9 cellular contexts compared by ENCODE assay signal in the genomic region with DNA sequence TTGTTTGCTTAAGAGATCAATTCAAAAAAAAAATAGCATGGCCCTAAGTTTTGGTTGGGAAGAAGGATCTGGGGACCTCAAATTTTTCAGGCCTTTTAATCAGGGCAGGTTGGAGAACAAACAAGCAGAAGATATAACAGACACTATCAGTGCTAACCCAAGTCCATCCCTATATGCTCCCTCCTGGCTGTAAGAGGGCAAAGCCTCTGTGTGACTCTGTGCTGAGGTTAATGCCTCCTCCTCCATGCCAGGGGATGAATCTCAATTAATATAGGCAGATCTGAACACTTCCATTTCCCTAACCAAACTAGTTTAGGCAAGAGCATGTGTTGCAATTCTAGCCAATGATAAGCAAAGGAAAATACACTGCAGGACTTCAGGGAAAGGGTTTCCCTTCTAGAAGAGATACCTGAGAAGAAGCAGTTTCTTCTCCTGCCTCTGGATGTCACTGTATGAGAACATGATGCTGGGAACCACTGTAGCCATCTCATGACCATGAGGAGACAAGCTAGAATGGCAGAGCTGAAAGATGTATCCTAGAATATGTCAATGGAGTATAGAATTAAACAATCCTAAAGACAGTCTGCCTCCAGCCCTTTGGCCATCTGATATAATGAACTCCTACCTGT.
DNase-seq lines count a peak whose midpoint lies in the region; ATAC-seq, FAIRE-seq and TF ChIP-seq lines count a peak whose summit lies in the region.
"Had no signal": no experiment of that assay in that cellular context is flagged by ENCODE, and none has a peak within 500 bp of the region (broad histone marks: within the 10 kb centered on the region; RNA-seq: fewer than 3 reads in every experiment).

No MANE protein-coding gene starts in this region.

- no peaks in the 10 kb centered on the region for H3K9me3 Mint-ChIP-seq in osteocyte (ENCODE audit: unreplicated experiment)
- no peaks in the 10 kb centered on the region for H3K9me3 Mint-ChIP-seq in activated CD8-positive, alpha-beta T cell treated with anti-CD3 and anti-CD28 coated beads, Interleukin-2, amount 10 ng/mL, durations not matched to agents 7 days and 5 days (ENCODE audit: insufficient read depth)
- H3K9me3 Mint-ChIP-seq in activated CD8-positive, alpha-beta T cell treated with anti-CD3 and anti-CD28 coated beads for 36 hours, result no peaks in the 10 kb centered on the region

- intact Hi-C loops in activated CD8-positive, alpha-beta T cell treated with anti-CD3 and anti-CD28 coated beads for 36 hours (cut with micrococcal nuclease), result no loop called here

- H3K4me1 Mint-ChIP-seq in osteocyte (ENCODE audit: unreplicated experiment), result no peaks in the 10 kb centered on the region
- H3K4me1 Mint-ChIP-seq in activated CD8-positive, alpha-beta T cell treated with anti-CD3 and anti-CD28 coated beads, Interleukin-2, amount 10 ng/mL, durations not matched to agents 7 days and 5 days (ENCODE audit: low read depth), result no peaks in the 10 kb centered on the region
- no peaks in the 10 kb centered on the region for H3K4me1 Mint-ChIP-seq in activated CD8-positive, alpha-beta T cell treated with anti-CD3 and anti-CD28 coated beads for 36 hours (ENCODE audit: low read depth)

- POLR2A ChIA-PET in activated CD8-positive, alpha-beta T cell treated with anti-CD3 and anti-CD28 coated beads, Interleukin-2, amount 10 ng/mL, durations not matched to agents 7 days and 5 days (lab: Charles Lee), result no interaction called here
- POLR2A ChIA-PET in activated CD8-positive, alpha-beta T cell treated with anti-CD3 and anti-CD28 coated beads for 36 hours (lab: Charles Lee), result no interaction called here

- no peak for ATAC-seq in activated CD8-positive, alpha-beta T cell treated with anti-CD3 and anti-CD28 coated beads, Interleukin-2, amount 10 ng/mL, durations not matched to agents 7 days and 5 days
- ATAC-seq in activated CD8-positive, alpha-beta T cell treated with anti-CD3 and anti-CD28 coated beads for 36 hours, result no peak

- DNase-seq in AG09319 (ENCODE audit: extremely low read depth, low read depth) (no peak), GM18507 (ENCODE audit: extremely low spot score, insufficient read length, low read depth) (no peak), choroid plexus epithelial cell (ENCODE audit: low read depth) (peak; percentile 43), osteocyte (ENCODE audit: extremely low spot score, unreplicated experiment) (no peak), activated gamma-delta T cell treated with Interleukin-2 at 50 U/mL for 16 hours (no peak)
- no peak for DNase-seq in activated CD8-positive, alpha-beta T cell treated with anti-CD3 and anti-CD28 coated beads, Interleukin-2, amount 10 ng/mL, durations not matched to agents 7 days and 5 days
- DNase-seq in activated CD8-positive, alpha-beta T cell treated with anti-CD3 and anti-CD28 coated beads for 36 hours, result no peak

- H3K27me3 Mint-ChIP-seq in osteocyte (ENCODE audit: unreplicated experiment), result peaks cover 23% of the 10 kb centered on the region
- peaks cover 11% of the 10 kb centered on the region for H3K27me3 Mint-ChIP-seq in activated CD8-positive, alpha-beta T cell treated with anti-CD3 and anti-CD28 coated beads, Interleukin-2, amount 10 ng/mL, durations not matched to agents 7 days and 5 days (ENCODE audit: low read depth)
- peaks cover 18% of the 10 kb centered on the region for H3K27me3 Mint-ChIP-seq in activated CD8-positive, alpha-beta T cell treated with anti-CD3 and anti-CD28 coated beads for 36 hours

- no peak overlapping the region for H3K27ac Mint-ChIP-seq in osteocyte (ENCODE audit: unreplicated experiment)
- H3K27ac Mint-ChIP-seq in activated CD8-positive, alpha-beta T cell treated with anti-CD3 and anti-CD28 coated beads, Interleukin-2, amount 10 ng/mL, durations not matched to agents 7 days and 5 days, result no peak overlapping the region
- H3K27ac Mint-ChIP-seq in activated CD8-positive, alpha-beta T cell treated with anti-CD3 and anti-CD28 coated beads for 36 hours, result no peak overlapping the region

- TF ChIP-seq RAD21 in Ishikawa (IDR thresholded peaks at IDR 0.05; ENCODE audit: low read depth), result peak; percentile 57

- FAIRE-seq in GM18507 (lab: Jason Lieb, UNC), result peak; percentile 71
- FAIRE-seq: colon had no signal

- CTCF ChIA-PET in activated CD8-positive, alpha-beta T cell treated with anti-CD3 and anti-CD28 coated beads, Interleukin-2, amount 10 ng/mL, durations not matched to agents 7 days and 5 days (lab: Charles Lee), result interaction anchor here (0.5 to 0.9 kb wide), 3 partner anchors 9 to 316 kb away, joined by 3 to 4 read pairs (median 3); no protein-coding TSS in a partner anchor
- CTCF ChIA-PET in activated CD8-positive, alpha-beta T cell treated with anti-CD3 and anti-CD28 coated beads for 36 hours (lab: Charles Lee), result interaction anchor here (1.0 to 1.5 kb wide), 3 partner anchors 12 to 307 kb away, joined by 4 to 5 read pairs (median 5); no protein-coding TSS in a partner anchor

- no peaks in the 10 kb centered on the region for H3K36me3 Mint-ChIP-seq in osteocyte (ENCODE audit: unreplicated experiment)
- H3K36me3 Mint-ChIP-seq in activated CD8-positive, alpha-beta T cell treated with anti-CD3 and anti-CD28 coated beads, Interleukin-2, amount 10 ng/mL, durations not matched to agents 7 days and 5 days (ENCODE audit: low read depth), result no peaks in the 10 kb centered on the region
- H3K36me3 Mint-ChIP-seq in activated CD8-positive, alpha-beta T cell treated with anti-CD3 and anti-CD28 coated beads for 36 hours (ENCODE audit: low read depth), result no peaks in the 10 kb centered on the region

- H3K4me3 ChIP-seq in choroid plexus epithelial cell (ENCODE audit: low read depth, low read length), result no peak overlapping the region

- TF ChIP-seq CTCF in AG09319 (IDR thresholded peaks at IDR 0.05; ENCODE audit: low read depth, low read length) (peak; percentile 35), choroid plexus epithelial cell (conservative IDR thresholded peaks at IDR 0.05; ENCODE audit: low read depth, low read length) (peak; percentile 33), osteocyte (IDR thresholded peaks at IDR 0.05) (peak; percentile 53)
- TF ChIP-seq CTCF in activated CD8-positive, alpha-beta T cell treated with anti-CD3 and anti-CD28 coated beads for 36 hours (IDR thresholded peaks at IDR 0.05), result no peak

- TF ChIP-seq EP300 in Ishikawa (IDR thresholded peaks at IDR 0.05; ENCODE audit: borderline replicate concordance), result no peak

- no peak overlapping the region for H3K4me3 Mint-ChIP-seq in osteocyte (ENCODE audit: unreplicated experiment)
- H3K4me3 Mint-ChIP-seq in activated CD8-positive, alpha-beta T cell treated with anti-CD3 and anti-CD28 coated beads, Interleukin-2, amount 10 ng/mL, durations not matched to agents 7 days and 5 days, result no peak overlapping the region
- no peak overlapping the region for H3K4me3 Mint-ChIP-seq in activated CD8-positive, alpha-beta T cell treated with anti-CD3 and anti-CD28 coated beads for 36 hours

TF ChIP-seq in Ishikawa, 13 proteins besides CTCF, POLR2A, EP300 and RAD21:
- TF ChIP-seq CREB1 (IDR thresholded peaks at IDR 0.05; ENCODE audit: low read depth), result no peak
- TF ChIP-seq, protein P1, sequence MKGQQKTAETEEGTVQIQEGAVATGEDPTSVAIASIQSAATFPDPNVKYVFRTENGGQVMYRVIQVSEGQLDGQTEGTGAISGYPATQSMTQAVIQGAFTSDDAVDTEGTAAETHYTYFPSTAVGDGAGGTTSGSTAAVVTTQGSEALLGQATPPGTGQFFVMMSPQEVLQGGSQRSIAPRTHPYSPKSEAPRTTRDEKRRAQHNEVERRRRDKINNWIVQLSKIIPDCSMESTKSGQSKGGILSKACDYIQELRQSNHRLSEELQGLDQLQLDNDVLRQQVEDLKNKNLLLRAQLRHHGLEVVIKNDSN (IDR thresholded peaks at IDR 0.05), result no peak
- TF ChIP-seq FOXM1 (IDR thresholded peaks at IDR 0.05; ENCODE audit: borderline replicate concordance, low read depth), result no peak
- no peak for TF ChIP-seq YY1 (IDR thresholded peaks at IDR 0.05; ENCODE audit: low read depth)
- no peak for TF ChIP-seq TAF1 (IDR thresholded peaks at IDR 0.05; ENCODE audit: low read depth)
- no peak for TF ChIP-seq CEBPB (IDR thresholded peaks at IDR 0.05)
- no peak for TF ChIP-seq EGR1 (IDR thresholded peaks at IDR 0.05)
- no peak for TF ChIP-seq ZBTB7A (IDR thresholded peaks at IDR 0.05; ENCODE audit: low read depth)
- no peak for TF ChIP-seq NFIC (IDR thresholded peaks at IDR 0.05)
- TF ChIP-seq TEAD4 (IDR thresholded peaks at IDR 0.05), result no peak
- TF ChIP-seq, protein P2, sequence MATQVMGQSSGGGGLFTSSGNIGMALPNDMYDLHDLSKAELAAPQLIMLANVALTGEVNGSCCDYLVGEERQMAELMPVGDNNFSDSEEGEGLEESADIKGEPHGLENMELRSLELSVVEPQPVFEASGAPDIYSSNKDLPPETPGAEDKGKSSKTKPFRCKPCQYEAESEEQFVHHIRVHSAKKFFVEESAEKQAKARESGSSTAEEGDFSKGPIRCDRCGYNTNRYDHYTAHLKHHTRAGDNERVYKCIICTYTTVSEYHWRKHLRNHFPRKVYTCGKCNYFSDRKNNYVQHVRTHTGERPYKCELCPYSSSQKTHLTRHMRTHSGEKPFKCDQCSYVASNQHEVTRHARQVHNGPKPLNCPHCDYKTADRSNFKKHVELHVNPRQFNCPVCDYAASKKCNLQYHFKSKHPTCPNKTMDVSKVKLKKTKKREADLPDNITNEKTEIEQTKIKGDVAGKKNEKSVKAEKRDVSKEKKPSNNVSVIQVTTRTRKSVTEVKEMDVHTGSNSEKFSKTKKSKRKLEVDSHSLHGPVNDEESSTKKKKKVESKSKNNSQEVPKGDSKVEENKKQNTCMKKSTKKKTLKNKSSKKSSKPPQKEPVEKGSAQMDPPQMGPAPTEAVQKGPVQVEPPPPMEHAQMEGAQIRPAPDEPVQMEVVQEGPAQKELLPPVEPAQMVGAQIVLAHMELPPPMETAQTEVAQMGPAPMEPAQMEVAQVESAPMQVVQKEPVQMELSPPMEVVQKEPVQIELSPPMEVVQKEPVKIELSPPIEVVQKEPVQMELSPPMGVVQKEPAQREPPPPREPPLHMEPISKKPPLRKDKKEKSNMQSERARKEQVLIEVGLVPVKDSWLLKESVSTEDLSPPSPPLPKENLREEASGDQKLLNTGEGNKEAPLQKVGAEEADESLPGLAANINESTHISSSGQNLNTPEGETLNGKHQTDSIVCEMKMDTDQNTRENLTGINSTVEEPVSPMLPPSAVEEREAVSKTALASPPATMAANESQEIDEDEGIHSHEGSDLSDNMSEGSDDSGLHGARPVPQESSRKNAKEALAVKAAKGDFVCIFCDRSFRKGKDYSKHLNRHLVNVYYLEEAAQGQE (IDR thresholded peaks at IDR 0.05; ENCODE audit: low read depth), result no peak
